Comparison of ENCODE assay signal across 22 cellular contexts in genomic region chr7:130840599-130840998, GRCh38.
"Had no signal": no experiment of that assay in that cellular context is flagged by ENCODE, and none has a peak within 500 bp of the region (broad histone marks: within the 10 kb centered on the region; RNA-seq: fewer than 3 reads in every experiment).

No MANE protein-coding gene starts in this region.

- H3K4me3 ChIP-seq: body of pancreas, cardiac muscle cell, right lobe of liver, skin epidermis, transverse colon, uterus had no signal

- H3K27me3 ChIP-seq: body of pancreas, right lobe of liver, transverse colon, uterus had no signal

- H3K9me3 Mint-ChIP-seq: endodermal cell; memory B cell; neural crest cell; stimulated activated memory B cell treated with anti-CD40 and anti-IgM and Interleukin-4, amounts not matched to agents 10 μg/mL and 1 μg/mL and 100 μg/mL, for 72 hours had no signal

- H3K4me1 ChIP-seq: body of pancreas, right lobe of liver, transverse colon, uterus had no signal

- H3K9me3 ChIP-seq: body of pancreas, right lobe of liver, transverse colon, uterus had no signal

- H3K36me3 Mint-ChIP-seq: memory B cell; stimulated activated memory B cell treated with anti-CD40 and anti-IgM and Interleukin-4, amounts not matched to agents 10 μg/mL and 1 μg/mL and 100 μg/mL, for 72 hours had no signal

- H3K27ac ChIP-seq: body of pancreas, cardiac muscle cell, right lobe of liver, skin epidermis, transverse colon, uterus had no signal

- DNase-seq: activated CD4-positive, alpha-beta T cell treated with anti-CD3 and anti-CD28 coated beads for 1 hour; activated CD4-positive, alpha-beta T cell treated with anti-CD3 and anti-CD28 coated beads, Interleukin-2, amount 50 U/mL, for 1 hour; activated CD8-positive, alpha-beta T cell treated with anti-CD3 and anti-CD28 coated beads, Interleukin-2, amount 10 ng/mL, durations not matched to agents 7 days and 5 days; activated effector memory CD4-positive, alpha-beta T cell treated with anti-CD3 and anti-CD28 coated beads, Interleukin-2, amount 50 U/mL, for 16 hours; activated naive CD4-positive, alpha-beta T cell treated with anti-CD3 and anti-CD28 coated beads, Interleukin-2, amount 50 U/mL, for 16 hours; activated T-cell treated with anti-CD3 and anti-CD28 coated beads, Interleukin-2, amount 50 U/mL, for 1 hour; anterior cingulate cortex; body of pancreas; cortex of kidney; endodermal cell; left colon; posterior cingulate gyrus; right lobe of liver; stimulated activated CD4-positive, alpha-beta T cell treated with anti-CD3 and anti-CD28 coated beads, Interleukin-15, amount 100 ng/mL, for 24 hours; T-helper 9 cell; transverse colon; uterus had no signal

- H3K36me3 ChIP-seq: cardiac muscle cell, right lobe of liver, transverse colon, uterus had no signal

- ATAC-seq: body of pancreas, left colon, right lobe of liver had no signal

- H3K27ac Mint-ChIP-seq: activated CD8-positive, alpha-beta T cell treated with anti-CD3 and anti-CD28 coated beads, Interleukin-2, amount 10 ng/mL, durations not matched to agents 7 days and 5 days; endodermal cell had no signal

- H3K4me3 Mint-ChIP-seq: activated CD8-positive, alpha-beta T cell treated with anti-CD3 and anti-CD28 coated beads, Interleukin-2, amount 10 ng/mL, durations not matched to agents 7 days and 5 days; endodermal cell; neural crest cell had no signal

- H3K4me1 Mint-ChIP-seq: neural crest cell had no signal
